ENCODE assay signal across 26 cellular contexts in genomic region chr22:24094966-24095365, GRCh38.
A peak's percentile ranks its signal among the peaks of the same experiment; 100 is the strongest.
DNase-seq lines count a peak whose midpoint lies in the region; ATAC-seq and TF ChIP-seq lines count a peak whose summit lies in the region.
"Had no signal": no experiment of that assay in that cellular context is flagged by ENCODE, and none has a peak within 500 bp of the region (broad histone marks: within the 10 kb centered on the region; RNA-seq: fewer than 3 reads in every experiment).

No MANE protein-coding gene starts in this region.

- H3K4me3 ChIP-seq in suprapubic skin: no peak overlapping the region
- H3K4me3 ChIP-seq: SJCRH30 had no signal

- H3K36me3 Mint-ChIP-seq in chondrocyte (ENCODE audit: low read depth): peaks cover 25% of the 10 kb centered on the region
- peaks cover 3% of the 10 kb centered on the region; the same call in 1 of the 2 replicates for H3K36me3 Mint-ChIP-seq in HFFc6 (ENCODE audit: low read depth)

- H3K27me3 Mint-ChIP-seq in chondrocyte (ENCODE audit: low read depth) (no peaks in the 10 kb centered on the region), HFFc6 (ENCODE audit: insufficient read depth) (peaks cover 1% of the 10 kb centered on the region; the same call in 1 of the 2 replicates)
- H3K27me3 Mint-ChIP-seq: IgD-negative memory B cell had no signal

- no peaks in the 10 kb centered on the region for H3K27me3 ChIP-seq in suprapubic skin
- H3K27me3 ChIP-seq: SJCRH30 had no signal

- 69% methylated on average over 1 of the region's 2 CpGs for WGBS in suprapubic skin

- H3K9me3 Mint-ChIP-seq in chondrocyte (ENCODE audit: low read depth) (no peaks in the 10 kb centered on the region), HFFc6 (no peaks in the 10 kb centered on the region)
- H3K9me3 Mint-ChIP-seq: IgD-negative memory B cell had no signal

- ATAC-seq in GM18519 (IDR thresholded peaks at IDR 0.05; ENCODE audit: low FRiP score, unreplicated experiment): no peak
- ATAC-seq: Panc1, SK-N-SH treated with all-trans-retinoic acid at 6 μM for 48 hours had no signal

- no peaks in the 10 kb centered on the region for H3K9me3 ChIP-seq in suprapubic skin
- H3K9me3 ChIP-seq: SJCRH30 had no signal

- no peak for TF ChIP-seq EP300 in suprapubic skin (IDR thresholded peaks at IDR 0.05)

- DNase-seq in activated effector memory CD4-positive, alpha-beta T cell treated with anti-CD3 and anti-CD28 coated beads, Interleukin-2, amount 50 U/mL, for 16 hours: peak; percentile 56
- no peak for DNase-seq in activated effector memory CD4-positive, alpha-beta T cell treated with Interleukin-2 at 50 U/mL for 16 hours
- DNase-seq in chondrocyte (ENCODE audit: low spot score) (peak; percentile 52), mesenteric fat pad (ENCODE audit: low spot score) (peak; percentile 64), suprapubic skin (ENCODE audit: low spot score in 2 of 2) (peak; percentile 27 to 59), A172 (ENCODE audit: low spot score) (no peak), HFFc6 (no peak)
- DNase-seq: 8988T, Calu3, DMS153, DND-41, H7, MM.1S, NCI-H1048, NCI-H1417, NCI-H2081, NCI-H2171, NCI-H226, NCI-H510A, NCI-H69, SJCRH30 had no signal

- H3K27ac Mint-ChIP-seq in chondrocyte (ENCODE audit: unreplicated experiment) (no peak overlapping the region), HFFc6 (no peak overlapping the region)
- H3K27ac Mint-ChIP-seq: IgD-negative memory B cell had no signal

- TF ChIP-seq POLR2A in suprapubic skin (IDR thresholded peaks at IDR 0.05): no peak

- H3K36me3 ChIP-seq in suprapubic skin: peaks cover 80% of the 10 kb centered on the region
- H3K36me3 ChIP-seq: SJCRH30 had no signal

- H3K4me1 Mint-ChIP-seq in chondrocyte (ENCODE audit: low read depth) (no peaks in the 10 kb centered on the region), HFFc6 (ENCODE audit: low read depth) (peaks cover 5% of the 10 kb centered on the region; the same call in 1 of the 2 replicates)

- H3K27ac ChIP-seq in suprapubic skin: no peak overlapping the region
- H3K27ac ChIP-seq: KMS-11, SJCRH30 had no signal

- H3K4me1 ChIP-seq in suprapubic skin: no peaks in the 10 kb centered on the region
- H3K4me1 ChIP-seq: SJCRH30 had no signal

- H3K4me3 Mint-ChIP-seq in chondrocyte (ENCODE audit: unreplicated experiment): no peak overlapping the region
- no peak overlapping the region for H3K4me3 Mint-ChIP-seq in HFFc6
- H3K4me3 Mint-ChIP-seq: IgD-negative memory B cell had no signal

- TF ChIP-seq CTCF in chondrocyte (IDR thresholded peaks at IDR 0.05) (no peak), suprapubic skin (IDR thresholded peaks at IDR 0.05) (no peak), HFFc6 (IDR thresholded peaks at IDR 0.05) (no peak)

Comparison
In these comparisons a context has a peak if more than half of its experiments do, and no peak if none do; other contexts are left out.
1. DNase-seq: peak in activated effector memory CD4-positive, alpha-beta T cell treated with anti-CD3 and anti-CD28 coated beads, Interleukin-2, amount 50 U/mL, for 16 hours (single experiment), chondrocyte (single experiment), mesenteric fat pad (single experiment) and suprapubic skin (2 of 2); none in activated effector memory CD4-positive, alpha-beta T cell treated with Interleukin-2 at 50 U/mL for 16 hours (single experiment), A172 (single experiment) and HFFc6 (single experiment).